Comparison of ENCODE assay signal across 18 cellular contexts in genomic region chr4:32789026-32789608, GRCh38.
A peak's percentile ranks its signal among the peaks of the same experiment; 100 is the strongest.
DNase-seq lines count a peak whose midpoint lies in the region; ATAC-seq and TF ChIP-seq lines count a peak whose summit lies in the region.
"Had no signal": no experiment of that assay in that cellular context is flagged by ENCODE, and none has a peak within 500 bp of the region (broad histone marks: within the 10 kb centered on the region; RNA-seq: fewer than 3 reads in every experiment).

No MANE protein-coding gene starts in this region.

- TF ChIP-seq CTCF in fibroblast of mammary gland (conservative IDR thresholded peaks at IDR 0.05; ENCODE audit: control insufficient read depth, insufficient read depth, low read depth, low read length): no peak
- no peak for TF ChIP-seq CTCF in ascending aorta (IDR thresholded peaks at IDR 0.05)

- intact Hi-C loops in ascending aorta (cut with DNase I): no loop called here

- DNase-seq in HS-5 (ENCODE audit: low read depth) (peak; percentile 22), adipocyte (ENCODE audit: low read depth) (peak; percentile 89), fibroblast of mammary gland (ENCODE audit: low read depth) (peak; percentile 66), pons (ENCODE audit: low spot score) (peak; percentile 64), retina (no peak), NAMALWA (ENCODE audit: low spot score) (no peak), ascending aorta (ENCODE audit: low spot score in 2 of 2) (no peak)
- DNase-seq: activated CD4-positive, alpha-beta T cell treated with anti-CD3 and anti-CD28 coated beads, Interleukin-2, amount 50 U/mL, for 4 hours; effector CD4-positive, alpha-beta T cell; heart right ventricle; NCI-H1105 treated with DMSO at 0.1 percent for 48 hours; NCI-H510A treated with DMSO at 0.1 percent for 48 hours; Peyer's patch; sigmoid colon; stimulated activated naive CD4-positive, alpha-beta T cell had no signal

- H3K9me3 ChIP-seq in adipocyte (ENCODE audit: control insufficient read depth, low read length) (no peaks in the 10 kb centered on the region), ascending aorta (no peaks in the 10 kb centered on the region)
- H3K9me3 ChIP-seq: heart right ventricle, Peyer's patch, sigmoid colon, vagina had no signal

- H3K27me3 ChIP-seq in adipocyte (replicated peaks; ENCODE audit: control insufficient read depth, insufficient read depth, low read length) (no peaks in the 10 kb centered on the region), ascending aorta (no peaks in the 10 kb centered on the region)
- H3K27me3 ChIP-seq: heart right ventricle, Peyer's patch, sigmoid colon, vagina had no signal

- no peak overlapping the region for H3K27ac ChIP-seq in ascending aorta
- H3K27ac ChIP-seq: C4-2B, heart right ventricle, Peyer's patch, sigmoid colon, vagina had no signal

- ATAC-seq in GM18498 (IDR thresholded peaks at IDR 0.05; ENCODE audit: unreplicated experiment): no peak
- ATAC-seq: heart right ventricle had no signal

- H3K4me1 ChIP-seq in adipocyte (ENCODE audit: control insufficient read depth, insufficient read depth, low read length): peaks cover 5% of the 10 kb centered on the region
- H3K4me1 ChIP-seq in ascending aorta: no peaks in the 10 kb centered on the region
- H3K4me1 ChIP-seq: heart right ventricle, Peyer's patch, sigmoid colon, vagina had no signal

- H3K4me3 ChIP-seq in adipocyte (ENCODE audit: low read length): no peak overlapping the region
- H3K4me3 ChIP-seq in fibroblast of mammary gland (ENCODE audit: control insufficient read depth, low read depth, low read length): no peak overlapping the region
- no peak overlapping the region for H3K4me3 ChIP-seq in ascending aorta
- H3K4me3 ChIP-seq: heart right ventricle, Peyer's patch, sigmoid colon, vagina had no signal

- no peaks in the 10 kb centered on the region for H3K36me3 ChIP-seq in adipocyte (ENCODE audit: control insufficient read depth, insufficient read depth, low read length, severe bottlenecking)
- no peaks in the 10 kb centered on the region for H3K36me3 ChIP-seq in ascending aorta
- H3K36me3 ChIP-seq: heart right ventricle, Peyer's patch, sigmoid colon, vagina had no signal

- no peak overlapping the region for H3K9ac ChIP-seq in adipocyte (ENCODE audit: low read length)

Comparison
In these comparisons a context has a peak if more than half of its experiments do, and no peak if none do; other contexts are left out.
1. DNase-seq: peak in HS-5 (single experiment), adipocyte (single experiment), fibroblast of mammary gland (single experiment) and pons (single experiment); none in retina (single experiment), NAMALWA (single experiment) and ascending aorta (0 of 2).